Comparison of ENCODE assay signal across 22 cellular contexts in genomic region chr22:27814993-27815392, GRCh38. TPM values are rescaled to one million over a fixed set of nuclear protein-coding genes. Genes with fewer than 3 reads are reported as not detected.
DNase-seq lines count a peak whose midpoint lies in the region; ATAC-seq, FAIRE-seq and TF ChIP-seq lines count a peak whose summit lies in the region.
"Had no signal": no experiment of that assay in that cellular context is flagged by ENCODE, and none has a peak within 500 bp of the region (broad histone marks: within the 10 kb centered on the region; RNA-seq: fewer than 3 reads in every experiment).

No MANE protein-coding gene starts in this region.

- 42% methylated on average over 6 of the region's 6 CpGs for WGBS in HepG2 (ENCODE audit: low lambda C conversion rate)
- WGBS in right lobe of liver (ENCODE audit: insufficient coverage, low coverage, low lambda C conversion rate, missing lambda C conversion rate) = 72% methylated on average over 6 of the region's 6 CpGs

- no peak for FAIRE-seq in HepG2 (lab: Jason Lieb, UNC)
- no peak for FAIRE-seq in kidney (lab: Jason Lieb, UNC)
- FAIRE-seq: G401.6, GM12878, GM19239 had no signal

- in situ Hi-C loops in HepG2 (cut with HindIII; ENCODE audit: extremely low pct_ligation_motif_present, low pct_unique_long_range_greater_than_20kb) = loop anchor here (25.0 kb wide), 1 partner anchor 1053 kb away; no protein-coding TSS in a partner anchor

- H3K4me1 Mint-ChIP-seq in WTC11 = peaks cover 18% of the 10 kb centered on the region
- H3K4me1 Mint-ChIP-seq: B cell; CD4-positive, CD25-positive, alpha-beta regulatory T cell had no signal

- TF ChIP-seq CTCF in HepG2 (CRISPR knock-in tag; IDR thresholded peaks at IDR 0.05) (no peak), right lobe of liver (IDR thresholded peaks at IDR 0.05) (no peak), WTC11 (IDR thresholded peaks at IDR 0.05) (no peak), kidney (IDR thresholded peaks at IDR 0.05; ENCODE audit: borderline replicate concordance, extremely low read depth, insufficient read depth) (no peak), dorsolateral prefrontal cortex (IDR thresholded peaks at IDR 0.05 in 54 of 56, conservative IDR thresholded peaks at IDR 0.05 in 2 of 56; ENCODE audit: low read depth in 1 of 56, partially characterized antibody in 56 of 56) (no peak)

- H3K36me3 ChIP-seq in HepG2 (replicated peaks in 1 of 2; ENCODE audit: control insufficient read depth in 1 of 2, insufficient read depth in 2 of 2, low read length in 2 of 2) (no peaks in the 10 kb centered on the region), right lobe of liver (no peaks in the 10 kb centered on the region), kidney (ENCODE audit: control insufficient read depth in 1 of 2, insufficient read depth in 2 of 2, low read length in 2 of 2) (no peaks in the 10 kb centered on the region)
- H3K36me3 ChIP-seq: BLaER1, HAP-1 had no signal

- H3K27ac Mint-ChIP-seq in WTC11 = no peak overlapping the region
- H3K27ac Mint-ChIP-seq: B cell; CD4-positive, CD25-positive, alpha-beta regulatory T cell; CD8-positive, alpha-beta T cell; HFFc6 had no signal

- no peaks in the 10 kb centered on the region for H3K9me3 Mint-ChIP-seq in WTC11
- H3K9me3 Mint-ChIP-seq: CD4-positive, CD25-positive, alpha-beta regulatory T cell; HFFc6 had no signal

- TF ChIP-seq RAD21 in HepG2 (CRISPR knock-in tag; IDR thresholded peaks at IDR 0.05) = no peak

- no peak overlapping the region for H3K4me2 ChIP-seq in HepG2 (ENCODE audit: low read depth, low read length)
- H3K4me2 ChIP-seq: BLaER1 had no signal

- no peaks in the 10 kb centered on the region for H3K79me2 ChIP-seq in HepG2 (ENCODE audit: insufficient read depth, low read length)

- no peak overlapping the region for H3K27ac ChIP-seq in HepG2 (ENCODE audit: extremely low read length, insufficient read depth, low read length)
- no peak overlapping the region for H3K27ac ChIP-seq in right lobe of liver
- H3K27ac ChIP-seq in kidney (ENCODE audit: low read depth in 2 of 2, low read length in 2 of 2) = no peak overlapping the region
- no peak overlapping the region for H3K27ac ChIP-seq in dorsolateral prefrontal cortex
- H3K27ac ChIP-seq: BLaER1, C4-2B, GM23248 had no signal

- H4K20me1 ChIP-seq in HepG2 (ENCODE audit: insufficient read depth, low read length) = no peaks in the 10 kb centered on the region
- H4K20me1 ChIP-seq: BLaER1 had no signal

- H3K9me3 ChIP-seq in HepG2 (ENCODE audit: low read length) (no peaks in the 10 kb centered on the region), right lobe of liver (no peaks in the 10 kb centered on the region), kidney (ENCODE audit: control insufficient read depth in 1 of 2, low read length in 2 of 2) (no peaks in the 10 kb centered on the region)
- H3K9me3 ChIP-seq: Caco-2, HAP-1 had no signal

- H3K27me3 ChIP-seq in HepG2 (ENCODE audit: control insufficient read depth in 1 of 2, insufficient read depth in 2 of 2, low read length in 2 of 2) (peaks cover 2 to 20% of the 10 kb centered on the region in 2 experiments; a peak in 3 of 5 replicates), right lobe of liver (no peaks in the 10 kb centered on the region), dorsolateral prefrontal cortex (no peaks in the 10 kb centered on the region)
- H3K27me3 ChIP-seq: BLaER1 had no signal

- BruUV-seq in HepG2 (replicated peaks; lab: Mats Ljungman, UMichigan) = no TSS peak

- ATAC-seq in HepG2 (no peak), right lobe of liver (no peak), WTC11 (no peak), HG03108 (IDR thresholded peaks at IDR 0.05; ENCODE audit: unreplicated experiment) (no peak)
- ATAC-seq: CD8-positive, alpha-beta T cell; GM12878 had no signal

- H3K9ac ChIP-seq in HepG2 (ENCODE audit: insufficient read depth, low read depth, low read length) = no peak overlapping the region
- H3K9ac ChIP-seq in kidney (ENCODE audit: low read length in 2 of 2) = no peak overlapping the region
- H3K9ac ChIP-seq: BLaER1, GM23248 had no signal

- no peak for DNase-seq in HepG2 (ENCODE audit: low spot score)
- no peak for DNase-seq in right lobe of liver
- no peak for DNase-seq in WTC11 (ENCODE audit: low spot score)
- DNase-seq in kidney = peak; percentile 2
- DNase-seq in NCI-H526 (lab: John Stamatoyannopoulos, UW) = no peak
- no peak for DNase-seq in dorsolateral prefrontal cortex
- DNase-seq: 8988T; Caco-2; CD4-positive, CD25-positive, alpha-beta regulatory T cell; CD8-positive, alpha-beta T cell; DMS153; DND-41; GM23248; HFFc6 had no signal

- TF ChIP-seq EP300 in HepG2 (IDR thresholded peaks at IDR 0.05; ENCODE audit: low read depth in 2 of 2, low read length in 2 of 2) (no peak), HepG2 (CRISPR knock-in tag; IDR thresholded peaks at IDR 0.05; ENCODE audit: borderline replicate concordance) (no peak)

- CTCF ChIA-PET in HepG2 (lab: Yijun Ruan, JAX; ENCODE audit: low intra/inter-chr PET ratio, low total read pairs) (no interaction called here), WTC11 (lab: Charles Lee) (no interaction called here)

- peaks cover 12% of the 10 kb centered on the region for H3K4me1 ChIP-seq in HepG2 (ENCODE audit: insufficient read depth, low read length)
- H3K4me1 ChIP-seq in right lobe of liver = peaks cover 0 to 5% (median 0%) of the 10 kb centered on the region in 4 donors
- H3K4me1 ChIP-seq in kidney (ENCODE audit: control insufficient read depth in 1 of 2, insufficient read depth in 1 of 2, low read depth in 1 of 2, low read length in 2 of 2) = no peaks in the 10 kb centered on the region
- H3K4me1 ChIP-seq: BLaER1, Caco-2, HAP-1 had no signal

- intact Hi-C loops in HepG2 (cut with micrococcal nuclease; ENCODE audit: unreplicated experiment) = no loop called here
- intact Hi-C loops in right lobe of liver (cut with DNase I) = no loop called here
- intact Hi-C loops in kidney (cut with DNase I) = no loop called here
- intact Hi-C loops in dorsolateral prefrontal cortex (cut with DNase I) = no loop called here

- no peaks in the 10 kb centered on the region; the same call in 1 of the 2 replicates for H3K27me3 Mint-ChIP-seq in WTC11 (ENCODE audit: low read depth)

- H3K4me3 Mint-ChIP-seq in WTC11 = no peak overlapping the region
- H3K4me3 Mint-ChIP-seq: B cell; CD4-positive, CD25-positive, alpha-beta regulatory T cell; CD8-positive, alpha-beta T cell; HFFc6 had no signal

- H3K4me3 ChIP-seq in HepG2 (replicated peaks in 1 of 3; ENCODE audit: insufficient read depth in 1 of 3, low read depth in 2 of 3, low read length in 3 of 3) = no peak overlapping the region
- no peak overlapping the region for H3K4me3 ChIP-seq in right lobe of liver
- H3K4me3 ChIP-seq in kidney (ENCODE audit: low read length in 2 of 2) = no peak overlapping the region
- H3K4me3 ChIP-seq in dorsolateral prefrontal cortex = no peak overlapping the region
- H3K4me3 ChIP-seq: BLaER1, GM12878, GM23248, HAP-1 had no signal

- H3K36me3 Mint-ChIP-seq in WTC11 = no peaks in the 10 kb centered on the region
- H3K36me3 Mint-ChIP-seq: CD4-positive, CD25-positive, alpha-beta regulatory T cell; CD8-positive, alpha-beta T cell had no signal

- TF ChIP-seq POLR2A in HepG2 (IDR thresholded peaks at IDR 0.05; ENCODE audit: insufficient read depth in 1 of 2, low read depth in 2 of 2, low read length in 2 of 2) (no peak), right lobe of liver (IDR thresholded peaks at IDR 0.05) (no peak)

- no peak overlapping the region for H2AFZ ChIP-seq in HepG2 (ENCODE audit: low read length)
- H2AFZ ChIP-seq: GM23248 had no signal

- POLR2A ChIA-PET in HepG2 (lab: Yijun Ruan, JAX) = no interaction called here
- POLR2A ChIA-PET in WTC11 (lab: Charles Lee) = no interaction called here

TF ChIP-seq in HepG2, 621 proteins besides CTCF, POLR2A, EP300 and RAD21 (continues in another document):
- no peak for TF ChIP-seq IKZF4 (CRISPR knock-in tag; IDR thresholded peaks at IDR 0.05; ENCODE audit: borderline replicate concordance, low read depth, not compliant biosample characterization)
- 0 out of 2 replicates have a peak, but pooled peaks have one; percentile 27 for TF ChIP-seq ZMYM3 (CRISPR knock-in tag; IDR thresholded peaks at IDR 0.05)
- TF ChIP-seq ZNF629 (CRISPR knock-in tag; conservative IDR thresholded peaks at IDR 0.05) = peak; percentile 88

TF ChIP-seq in WTC11, 78 proteins besides CTCF, POLR2A, EP300 and RAD21:
- TF ChIP-seq GTF2I (CRISPR knock-in tag; conservative IDR thresholded peaks at IDR 0.05) (peak; percentile 84), TP53 (CRISPR knock-in tag; IDR thresholded peaks at IDR 0.05) (no peak)

RNA-seq across cellular contexts. Expression of gene MN1, which starts 13.4 kb away (rescaled TPM):
- total RNA-seq in HepG2 (2016; rRNA removed; fragmentation: Illumina TruSeq; extraction: Trizol) (not detected in 2 replicates), right lobe of liver (under 1 TPM; 0.10 to 0.77 (median 0.46) TPM), WTC11 (2021) (16.3 to 21.3 TPM (median 16.7 TPM) in 3 replicates), kidney (3.2 TPM), dorsolateral prefrontal cortex (10 to 100 TPM in 16 of 120 experiments, 1 to 10 TPM in 104; 3.8 to 12.4 (median 7.5) TPM)
- not detected in 2 replicates for total RNA-seq in HepG2 (2016; cell fraction: cytosol; rRNA removed; fragmentation: Illumina TruSeq; extraction: Trizol; ENCODE audit: low read depth)
- total RNA-seq in HepG2 (2016; cell fraction: insoluble cytoplasmic fraction; rRNA removed; fragmentation: Illumina TruSeq; extraction: Trizol) = 0.02 TPM in 1 of 2 replicates, not detected in the other
- total RNA-seq in HepG2 (2016; cell fraction: membrane; rRNA removed; fragmentation: Illumina TruSeq; extraction: Trizol) = not detected in 2 replicates
- not detected in 2 replicates for total RNA-seq in HepG2 (2016; cell fraction: nucleus; rRNA removed; fragmentation: Illumina TruSeq; extraction: Trizol)
- polyA plus RNA-seq in HepG2 (2011; rRNA removed) (0.01 and 0.09 TPM in 2 replicates), kidney (ENCODE audit: insufficient read depth, low read depth, low replicate concordance) (0.92 TPM)
- 0.01 and 0.03 TPM in 2 replicates for polyA plus RNA-seq in HepG2 (2011; cell fraction: cytosol; rRNA removed)
- polyA plus RNA-seq in HepG2 (2011; cell fraction: nucleus; rRNA removed) = 0.03 and 0.05 TPM in 2 replicates
- polyA plus RNA-seq in HepG2 (2012) = 0.03 and 0.04 TPM in 2 replicates
- not detected in 2 replicates for polyA plus RNA-seq in HepG2 (2016; cell fraction: cytosol; fragmentation: Illumina TruSeq; extraction: Trizol; ENCODE audit: low read depth)
- polyA plus RNA-seq in HepG2 (2016; cell fraction: insoluble cytoplasmic fraction; fragmentation: Illumina TruSeq; extraction: Trizol; ENCODE audit: low read depth) = not detected in 2 replicates
- not detected in 2 replicates for polyA plus RNA-seq in HepG2 (2016; cell fraction: membrane; fragmentation: Illumina TruSeq; extraction: Trizol; ENCODE audit: low read depth)
- 0.11 TPM in 1 of 2 replicates, not detected in the other for polyA plus RNA-seq in HepG2 (2016; cell fraction: nucleus; fragmentation: Illumina TruSeq; extraction: Trizol; ENCODE audit: insufficient read depth, low read depth)
- 0.44 and 10.0 TPM in 2 replicates for polyA minus RNA-seq in HepG2 (2011; rRNA and poly(A)+ RNA removed; ENCODE audit: low replicate concordance)
- polyA minus RNA-seq in HepG2 (2011; cell fraction: cytosol; rRNA and poly(A)+ RNA removed) = not detected in 2 replicates
- polyA minus RNA-seq in HepG2 (2011; cell fraction: nucleus; rRNA and poly(A)+ RNA removed) = under 0.01 and 0.13 TPM in 2 replicates
